8 cellular contexts compared by ENCODE assay signal in genomic region chr2:101252408-101253012, GRCh38. TPM values are rescaled to one million over a fixed set of nuclear protein-coding genes. Genes with fewer than 3 reads are reported as not detected.
DNase-seq lines count a peak whose midpoint lies in the region; TF ChIP-seq lines count a peak whose summit lies in the region.

Gene CNOT11, plus strand, starts transcription at chr2:101252886. Its CDS starts 79 bp downstream, at chr2:101252965.

- H3K9me3 ChIP-seq in SK-N-MC (ENCODE audit: low read depth, low read length): no peaks in the 10 kb centered on the region

- TF ChIP-seq CTCF in HFFc6 (IDR thresholded peaks at IDR 0.05): no peak; the same call in 1 of the 2 replicates
- no peak for TF ChIP-seq CTCF in NB4 (IDR thresholded peaks at IDR 0.05; ENCODE audit: low read depth, low read length)

- H3K27me3 Mint-ChIP-seq in HFFc6 (ENCODE audit: insufficient read depth): no peaks in the 10 kb centered on the region; the same call in none of the 2 replicates
- no peaks in the 10 kb centered on the region for H3K27me3 Mint-ChIP-seq in activated naive CD4-positive, alpha-beta T cell treated with anti-CD3 and anti-CD28 coated beads, Interleukin-2, amount 10 ng/mL, durations not matched to agents 7 days and 5 days

- DNase-seq in GM04503 (ENCODE audit: low read depth) (peak; percentile 84), HFFc6 (peak; percentile 98), NB4 (ENCODE audit: low read depth) (peak; percentile 99), SK-N-MC (ENCODE audit: low read depth, low spot score) (peak; percentile 89), globus pallidus (ENCODE audit: low spot score) (peak; percentile 96), occipital lobe (lab: John Stamatoyannopoulos, UW) (peak; percentile 94)
- DNase-seq in activated naive CD4-positive, alpha-beta T cell treated with anti-CD3 and anti-CD28 coated beads, Interleukin-2, amount 10 ng/mL, durations not matched to agents 7 days and 5 days: peak; percentile 99

- H3K27ac ChIP-seq in SK-N-MC (peak within 1 kb of the TSS; percentile 68), temporal lobe (ENCODE audit: low read depth, low read length) (peak within 1 kb of the TSS; percentile 65)

- peaks cover 57% of the 10 kb centered on the region for H3K4me1 Mint-ChIP-seq in HFFc6 (ENCODE audit: low read depth)
- peaks cover 50% of the 10 kb centered on the region for H3K4me1 Mint-ChIP-seq in activated naive CD4-positive, alpha-beta T cell treated with anti-CD3 and anti-CD28 coated beads, Interleukin-2, amount 10 ng/mL, durations not matched to agents 7 days and 5 days

- peak; percentile 99 for TF ChIP-seq POLR2A in NB4 (IDR thresholded peaks at IDR 0.05; ENCODE audit: extremely low read depth, insufficient read length)

- peak within 1 kb of the TSS; percentile 93 for H3K9ac ChIP-seq in SK-N-MC (ENCODE audit: insufficient read length)

- H3K9me3 Mint-ChIP-seq in HFFc6: no peaks in the 10 kb centered on the region
- no peaks in the 10 kb centered on the region for H3K9me3 Mint-ChIP-seq in activated naive CD4-positive, alpha-beta T cell treated with anti-CD3 and anti-CD28 coated beads, Interleukin-2, amount 10 ng/mL, durations not matched to agents 7 days and 5 days

- H3K27ac Mint-ChIP-seq in HFFc6: peak within 1 kb of the TSS; percentile 94
- peak within 1 kb of the TSS; percentile 96 for H3K27ac Mint-ChIP-seq in activated naive CD4-positive, alpha-beta T cell treated with anti-CD3 and anti-CD28 coated beads, Interleukin-2, amount 10 ng/mL, durations not matched to agents 7 days and 5 days

- H3K36me3 ChIP-seq in SK-N-MC (ENCODE audit: insufficient read depth, low read length): peaks cover 4% of the 10 kb centered on the region

- CTCF ChIA-PET in activated naive CD4-positive, alpha-beta T cell treated with anti-CD3 and anti-CD28 coated beads, Interleukin-2, amount 10 ng/mL, durations not matched to agents 7 days and 5 days (lab: Charles Lee): interaction anchor here (1.0 to 3.2 kb wide), 5 partner anchors 8 to 110 kb away, joined by 3 to 13 read pairs (median 3); no protein-coding TSS in a partner anchor

- peaks cover 14% of the 10 kb centered on the region for H3K36me3 Mint-ChIP-seq in HFFc6 (ENCODE audit: low read depth)
- H3K36me3 Mint-ChIP-seq in activated naive CD4-positive, alpha-beta T cell treated with anti-CD3 and anti-CD28 coated beads, Interleukin-2, amount 10 ng/mL, durations not matched to agents 7 days and 5 days: peaks cover 15% of the 10 kb centered on the region

- H3K4me3 Mint-ChIP-seq in HFFc6: peak within 1 kb of the TSS; percentile 99
- H3K4me3 Mint-ChIP-seq in activated naive CD4-positive, alpha-beta T cell treated with anti-CD3 and anti-CD28 coated beads, Interleukin-2, amount 10 ng/mL, durations not matched to agents 7 days and 5 days: peak within 1 kb of the TSS; percentile 94

- peak within 1 kb of the TSS; percentile 97 for H3K4me3 ChIP-seq in NB4 (ENCODE audit: low read depth, low read length)
- H3K4me3 ChIP-seq in SK-N-MC: peak within 1 kb of the TSS; percentile 93

RNA-seq across cellular contexts. Expression of gene CNOT11, which starts in this region (rescaled TPM):
- 10 to 100 TPM; 38.1 to 53.8 (median 43.0) TPM for total RNA-seq in HFFc6 (2021; fragmentation: NEBNext Ultra II Directional; extraction: Animal tissue kit (Norgen Biotek cat#: 25700))
- total RNA-seq in occipital lobe (10.9 TPM), temporal lobe (6.9 TPM)

Comparison
In these comparisons a context has a peak if more than half of its experiments do, and no peak if none do; other contexts are left out.
1. Peak in every context shown above with its lines: DNase-seq, H3K4me3 ChIP-seq and H3K27ac ChIP-seq.